ENCODE assay signal across 1 cellular context in genomic region chr18:61333271-61333745, GRCh38.
TF ChIP-seq lines count a peak whose summit lies in the region.

CDH20 (plus strand) TSS chr18:61333430.

TF ChIP-seq in HepG2, 621 proteins besides CTCF, POLR2A, EP300 and RAD21 (continued from another document):
- TF ChIP-seq ZNF142 (CRISPR knock-in tag; IDR thresholded peaks at IDR 0.05): no peak
- no peak for TF ChIP-seq SMAD1 (CRISPR knock-in tag; IDR thresholded peaks at IDR 0.05; ENCODE audit: borderline replicate concordance, low read depth)
- TF ChIP-seq ZBTB49 (CRISPR knock-in tag; IDR thresholded peaks at IDR 0.05; ENCODE audit: borderline replicate concordance): no peak
- no peak for TF ChIP-seq ZNF614 (CRISPR knock-in tag; IDR thresholded peaks at IDR 0.05; ENCODE audit: borderline replicate concordance)
TF ChIP-seq in HepG2: peak in this region for 0.
